19 cellular contexts compared by ENCODE assay signal in the genomic region with DNA sequence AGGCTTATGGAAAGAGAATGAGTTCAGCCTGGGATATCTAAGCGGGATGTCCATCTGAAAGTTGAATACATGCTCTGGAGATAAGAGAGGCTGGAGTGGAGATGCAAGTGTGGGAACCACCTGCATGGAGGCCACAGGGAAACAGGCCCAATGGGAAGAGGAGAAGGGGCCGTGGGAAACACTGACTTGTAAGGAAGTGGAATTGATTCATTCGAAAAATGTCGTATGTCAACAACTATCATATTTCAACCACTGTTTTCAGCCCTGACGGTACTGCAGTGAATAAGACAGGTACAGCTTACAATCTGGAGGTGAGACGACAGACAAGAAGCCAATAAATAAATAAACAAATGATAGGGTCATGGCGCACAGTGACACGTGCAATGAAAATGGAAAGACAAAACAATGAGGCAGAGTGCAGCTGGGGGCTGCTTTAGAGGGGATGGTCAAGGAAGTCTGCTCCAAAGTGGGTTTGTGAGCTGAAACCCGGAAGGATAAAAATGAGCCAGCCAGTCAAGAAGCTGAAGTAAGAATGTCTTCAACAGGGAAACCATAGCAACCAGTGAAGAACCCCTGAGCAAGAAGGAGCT. TPM values are rescaled to one million over a fixed set of nuclear protein-coding genes. Genes with fewer than 3 reads are reported as not detected.
"Had no signal": no experiment of that assay in that cellular context is flagged by ENCODE, and none has a peak within 500 bp of the region (broad histone marks: within the 10 kb centered on the region; RNA-seq: fewer than 3 reads in every experiment).

No MANE protein-coding gene starts in this region.

- ATAC-seq: activated CD8-positive, alpha-beta T cell treated with anti-CD3 and anti-CD28 coated beads, Interleukin-2, amount 10 ng/mL, durations not matched to agents 7 days and 5 days; natural killer cell; psoas muscle; right lobe of liver; stimulated activated naive CD8-positive, alpha-beta T cell treated with anti-CD3 and anti-CD28 coated beads, Interleukin-15, Interleukin-2, amounts not matched to agents 100 U/mL and 50 U/mL, for 24 hours; WTC11 had no signal

- H3K4me2 ChIP-seq: smooth muscle cell had no signal

- H3K27ac ChIP-seq: adrenal gland, colonic mucosa, psoas muscle, right lobe of liver, thoracic aorta had no signal

- H3K9me3 ChIP-seq: adrenal gland, colonic mucosa, psoas muscle, right lobe of liver, thoracic aorta had no signal

- H3K27me3 ChIP-seq: adrenal gland, colonic mucosa, right lobe of liver had no signal

- H3K4me1 ChIP-seq: adrenal gland, colonic mucosa, psoas muscle, right lobe of liver had no signal

- DNase-seq: activated CD4-positive, alpha-beta T cell treated with anti-CD3 and anti-CD28 coated beads for 48 hours; activated CD8-positive, alpha-beta memory T cell treated with anti-CD3 and anti-CD28 coated beads, Interleukin-2, amount 50 U/mL, for 4 hours; activated CD8-positive, alpha-beta T cell treated with anti-CD3 and anti-CD28 coated beads, Interleukin-2, amount 10 ng/mL, durations not matched to agents 7 days and 5 days; activated effector memory CD4-positive, alpha-beta T cell treated with anti-CD3 and anti-CD28 coated beads, Interleukin-2, amount 50 U/mL, for 16 hours; activated T-cell treated with anti-CD3 and anti-CD28 coated beads, Interleukin-2, amount 50 U/mL, for 48 hours; adrenal gland; central memory CD4-positive, alpha-beta T cell; colonic mucosa; foreskin fibroblast; glutamatergic neuron; mesendoderm; natural killer cell; psoas muscle; right lobe of liver; stimulated activated naive CD8-positive, alpha-beta T cell treated with anti-CD3 and anti-CD28 coated beads, Interleukin-15, Interleukin-2, amounts not matched to agents 100 U/mL and 50 U/mL, for 24 hours had no signal

- H3K36me3 ChIP-seq: adrenal gland, colonic mucosa, right lobe of liver had no signal

- H3K4me3 ChIP-seq: adrenal gland, colonic mucosa, psoas muscle, right lobe of liver, smooth muscle cell, thoracic aorta had no signal

RNA-seq across cellular contexts. Expression of gene EFCAB6, which starts 35.9 kb away (rescaled TPM):
- total RNA-seq: T-helper 1 cell treated with Interleukin-12 subunit alpha and Interleukin-12 subunit beta and Interleukin-4 antibody, amounts not matched to agents 30 ng/mL and 1 ng/mL, for 36 hours had no signal
